Comparison of ENCODE assay signal across 7 cellular contexts in genomic region chr17:40598928-40599627, GRCh38. TPM values are rescaled to one million over a fixed set of nuclear protein-coding genes. Genes with fewer than 3 reads are reported as not detected.
DNase-seq lines count a peak whose midpoint lies in the region; ATAC-seq, FAIRE-seq and TF ChIP-seq lines count a peak whose summit lies in the region.

No MANE protein-coding gene starts in this region.

- FAIRE-seq in urothelium cell line (lab: Jason Lieb, UNC) = no peak

- no peak for TF ChIP-seq EP300 in stomach (IDR thresholded peaks at IDR 0.05)

- H3K36me3 ChIP-seq in right atrium auricular region (no peaks in the 10 kb centered on the region), stomach (no peaks in the 10 kb centered on the region)

- TF ChIP-seq CTCF in right atrium auricular region (IDR thresholded peaks at IDR 0.05) (no peak), stomach (IDR thresholded peaks at IDR 0.05) (no peak)

- peak overlapping the region in 1 of 2 donors; percentile 30 for H3K27ac ChIP-seq in right atrium auricular region
- peak overlapping the region in 4 of 5 donors; percentile 3 to 78 (median 31) for H3K27ac ChIP-seq in stomach

- H3K27me3 ChIP-seq in right atrium auricular region (no peaks in the 10 kb centered on the region), stomach (no peaks in the 10 kb centered on the region)

- intact Hi-C loops in stomach (cut with DNase I; ENCODE audit: low total_unique reads) = no loop called here

- no peak overlapping the region for H3K4me3 ChIP-seq in right atrium auricular region
- no peak overlapping the region for H3K4me3 ChIP-seq in stomach

- H3K4me1 ChIP-seq in right atrium auricular region (no peaks in the 10 kb centered on the region), stomach (peaks cover 0 to 20% (median 3%) of the 10 kb centered on the region in 4 donors)

- TF ChIP-seq POLR2A in stomach (IDR thresholded peaks at IDR 0.05) = no peak

- DNase-seq in activated CD8-positive, alpha-beta memory T cell treated with anti-CD3 and anti-CD28 coated beads for 24 hours = peak; percentile 78
- peak; percentile 59 for DNase-seq in right atrium auricular region (ENCODE audit: low spot score)
- DNase-seq in stomach = no peak
- DNase-seq in nucleus accumbens (lab: John Stamatoyannopoulos, UW) = no peak
- no peak for DNase-seq in urothelium cell line (ENCODE audit: low spot score)

- H3K9me3 ChIP-seq in right atrium auricular region (no peaks in the 10 kb centered on the region), stomach (no peaks in the 10 kb centered on the region)

- ATAC-seq in GM19463 (IDR thresholded peaks at IDR 0.05; ENCODE audit: unreplicated experiment) (peak; percentile 60), HG03457 (IDR thresholded peaks at IDR 0.05; ENCODE audit: unreplicated experiment) (peak; percentile 49)

- 61 to 70% (median 63%) methylated on average over 17 of the region's 17 CpGs for WGBS in stomach, 5 donors

RNA-seq across cellular contexts. Expression of gene CCR7, which starts 33.8 kb away (rescaled TPM):
- total RNA-seq in right atrium auricular region (under 1 TPM in 1 of 2 donors, not detected in 1; 0.28 TPM), stomach (1 to 10 TPM in 1 of 5 donors, not detected in 4; 3.1 TPM)
- polyA plus RNA-seq in stomach = 1 to 10 TPM in 1 of 3 donors, under 1 TPM in 1, not detected in 1; 0.92 to 1.4 TPM

RNA-seq across cellular contexts. Expression of gene SMARCE1, which starts 48.5 kb away (rescaled TPM):
- total RNA-seq in right atrium auricular region (10 to 100 TPM; 50.4 to 54.9 TPM), stomach (100 to 1,000 TPM in 3 of 5 donors, 10 to 100 TPM in 2; 27.5 to 125 (median 104) TPM)
- 10 to 100 TPM; 53.3 to 77.7 (median 61.8) TPM for polyA plus RNA-seq in stomach

Comparison
In these comparisons a context has a peak if more than half of its experiments do, and no peak if none do; other contexts are left out.
1. DNase-seq: peak in activated CD8-positive, alpha-beta memory T cell treated with anti-CD3 and anti-CD28 coated beads for 24 hours (single experiment) and right atrium auricular region (single experiment); none in stomach (single experiment), nucleus accumbens (0 of 56) and urothelium cell line (single experiment).